ENCODE assay signal across 20 cellular contexts in genomic region chr20:1907586-1907985, GRCh38. TPM values are rescaled to one million over a fixed set of nuclear protein-coding genes. Genes with fewer than 3 reads are reported as not detected.
DNase-seq lines count a peak whose midpoint lies in the region; ATAC-seq and TF ChIP-seq lines count a peak whose summit lies in the region.
"Had no signal": no experiment of that assay in that cellular context is flagged by ENCODE, and none has a peak within 500 bp of the region (broad histone marks: within the 10 kb centered on the region; RNA-seq: fewer than 3 reads in every experiment).

No MANE protein-coding gene starts in this region.

- H3K4me2 ChIP-seq in SK-N-SH: no peak overlapping the region
- H3K4me2 ChIP-seq: hepatocyte had no signal

- peaks cover 0 to 2% of the 10 kb centered on the region in 2 experiments for H3K36me3 ChIP-seq in SK-N-SH (replicated peaks in 1 of 2; ENCODE audit: control insufficient read depth in 1 of 2, insufficient read depth in 2 of 2, low read length in 1 of 2)
- no peaks in the 10 kb centered on the region for H3K36me3 ChIP-seq in right atrium auricular region

- POLR2A ChIA-PET in SK-N-SH (lab: Yijun Ruan, JAX): no interaction called here

- H3K27ac ChIP-seq in SK-N-SH (ENCODE audit: low read depth in 2 of 2, low read length in 1 of 2) (no peak overlapping the region), right atrium auricular region (peak overlapping the region; percentile 42 to 48), substantia nigra (ENCODE audit: low read depth, low read length, poor library complexity, severe bottlenecking) (peak overlapping the region; percentile 73)
- H3K27ac ChIP-seq: 22Rv1, body of pancreas, hepatocyte, HL-60, sigmoid colon had no signal

- no peaks in the 10 kb centered on the region for H3K9me2 ChIP-seq in SK-N-SH

- H3K9me3 ChIP-seq in SK-N-SH (no peaks in the 10 kb centered on the region), right atrium auricular region (no peaks in the 10 kb centered on the region)
- H3K9me3 ChIP-seq: body of pancreas, sigmoid colon had no signal

- H3K4me1 ChIP-seq in SK-N-SH (ENCODE audit: control insufficient read depth in 1 of 2, insufficient read depth in 2 of 2, low read depth in 1 of 2, low read length in 1 of 2) (peaks cover 0 to 13% of the 10 kb centered on the region in 2 experiments; a peak in 1 of 4 replicates), right atrium auricular region (peaks cover 0 to 40% of the 10 kb centered on the region in 2 donors)

- no peak for TF ChIP-seq EP300 in SK-N-SH (IDR thresholded peaks at IDR 0.05; ENCODE audit: borderline replicate concordance in 1 of 2, low read depth in 1 of 2, low read length in 1 of 2)

- peaks cover 5% of the 10 kb centered on the region for H3F3A ChIP-seq in SK-N-SH (replicated peaks; ENCODE audit: insufficient read depth)

- peak; percentile 50 for ATAC-seq in SK-N-SH treated with all-trans-retinoic acid at 6 μM for 48 hours
- ATAC-seq: body of pancreas had no signal

- TF ChIP-seq RAD21 in SK-N-SH (IDR thresholded peaks at IDR 0.05; ENCODE audit: low read length): no peak

- DNase-seq in SK-N-SH (no peak), cardiac fibroblast (ENCODE audit: low read depth in 2 of 2) (peak; percentile 41 to 70), right atrium auricular region (ENCODE audit: low spot score) (no peak), substantia nigra (lab: John Stamatoyannopoulos, UW) (no peak), mesenteric fat pad (ENCODE audit: low spot score) (no peak), NCI-H1930 (lab: John Stamatoyannopoulos, UW) (no peak)
- no peak for DNase-seq in activated CD4-positive, alpha-beta T cell treated with anti-CD3 and anti-CD28 coated beads for 4 hours
- DNase-seq: body of pancreas; CD8-positive, alpha-beta memory T cell; GF-D8; NCI-H187 treated with DMSO at 0.1 percent for 48 hours; NCI-H748 treated with DMSO at 0.1 percent for 48 hours; sigmoid colon; T1000 had no signal

- H4K20me1 ChIP-seq in SK-N-SH (ENCODE audit: insufficient read depth): peaks cover 51% of the 10 kb centered on the region; the same call in 1 of the 2 replicates

- H3K79me2 ChIP-seq in SK-N-SH (ENCODE audit: insufficient read depth): peaks cover 38% of the 10 kb centered on the region; the same call in 1 of the 2 replicates
- H3K79me2 ChIP-seq: hepatocyte had no signal

- no peaks in the 10 kb centered on the region for H3K27me3 ChIP-seq in SK-N-SH (ENCODE audit: insufficient read depth)
- no peaks in the 10 kb centered on the region for H3K27me3 ChIP-seq in right atrium auricular region
- H3K27me3 ChIP-seq: body of pancreas, hepatocyte, sigmoid colon had no signal

- no peak for TF ChIP-seq CTCF in SK-N-SH (IDR thresholded peaks at IDR 0.05)
- TF ChIP-seq CTCF in cardiac fibroblast (IDR thresholded peaks at IDR 0.05; ENCODE audit: low read depth, low read length): no peak
- no peak for TF ChIP-seq CTCF in right atrium auricular region (IDR thresholded peaks at IDR 0.05)

- WGBS in SK-N-SH (ENCODE audit: low lambda C conversion rate): 92% methylated on average over 5 of the region's 6 CpGs

- H3K9ac ChIP-seq in SK-N-SH: no peak overlapping the region

- H3K4me3 ChIP-seq in SK-N-SH (ENCODE audit: low read depth in 2 of 2, low read length in 1 of 2) (no peak overlapping the region), cardiac fibroblast (replicated peaks in 1 of 2; ENCODE audit: low read depth in 2 of 2, low read length in 2 of 2) (no peak overlapping the region), right atrium auricular region (no peak overlapping the region)
- H3K4me3 ChIP-seq: body of pancreas, hepatocyte, lung, sigmoid colon had no signal

- CTCF ChIA-PET in SK-N-SH (lab: Yijun Ruan, JAX): interaction anchor here (4.3 kb wide), 1 partner anchor 105 kb away, joined by 13 read pairs; no protein-coding TSS in a partner anchor

- H2AFZ ChIP-seq in SK-N-SH (ENCODE audit: low read depth): no peak overlapping the region
- H2AFZ ChIP-seq: hepatocyte had no signal

TF ChIP-seq in SK-N-SH treated with all-trans-retinoic acid at 6 μM for 48 hours, 23 proteins besides CTCF, POLR2A, EP300 and RAD21 (continues in another document):
- TF ChIP-seq ZNF565 (CRISPR knock-in tag; conservative IDR thresholded peaks at IDR 0.05; ENCODE audit: low read depth) (no peak), CSRNP3 (CRISPR knock-in tag; IDR thresholded peaks at IDR 0.05) (no peak), CREB5 (CRISPR knock-in tag; IDR thresholded peaks at IDR 0.05; ENCODE audit: low read depth) (no peak), RARB (CRISPR knock-in tag; IDR thresholded peaks at IDR 0.05) (no peak)

TF ChIP-seq in SK-N-SH, 30 proteins besides CTCF, POLR2A, EP300 and RAD21:
- TF ChIP-seq PBX3 (IDR thresholded peaks at IDR 0.05) (no peak), CHD2 (IDR thresholded peaks at IDR 0.05; ENCODE audit: low read length, partially characterized antibody) (no peak), RXRA (IDR thresholded peaks at IDR 0.05; ENCODE audit: borderline replicate concordance, low read depth) (no peak)
TF ChIP-seq in SK-N-SH: peak in this region for 0.

RNA-seq across cellular contexts. Expression of gene SIRPA, which starts 12.4 kb away (rescaled TPM):
- polyA plus RNA-seq in SK-N-SH (2012; rRNA removed): 6.8 and 9.1 TPM in 2 replicates
- polyA plus RNA-seq in SK-N-SH (2012; cell fraction: cytosol; rRNA removed): 6.5 and 8.5 TPM in 2 replicates
- 11.2 and 11.3 TPM in 2 replicates for polyA plus RNA-seq in SK-N-SH (2012; cell fraction: nucleus; rRNA removed)
- total RNA-seq in right atrium auricular region: 10 to 100 TPM; 32.4 to 58.5 TPM
- 100 TPM for total RNA-seq in mesenteric fat pad
- total RNA-seq: activated T-helper 2 cell treated with anti-CD3 and anti-CD28 coated beads, Interferon-gamma antibody, Interleukin-2, Interleukin-4, amounts not matched to agents 10 μg/mL and 5 μg/mL and 100 μg/mL, durations not matched to agents 14 hours and 24 hours and 36 hours had no signal
- polyA plus RNA-seq: CD8-positive, alpha-beta memory T cell had no signal

Comparison
In these comparisons a context has a peak if more than half of its experiments do, and no peak if none do; other contexts are left out.
1. DNase-seq: peak in cardiac fibroblast (2 of 2); none in SK-N-SH (single experiment), right atrium auricular region (single experiment), substantia nigra (0 of 49), mesenteric fat pad (single experiment), activated CD4-positive, alpha-beta T cell treated with anti-CD3 and anti-CD28 coated beads for 4 hours (0 of 2) and NCI-H1930 (0 of 2).
2. H3K27ac ChIP-seq: peak in right atrium auricular region (2 of 2) and substantia nigra (single experiment); none in SK-N-SH (0 of 2).